20 cellular contexts compared by ENCODE assay signal in genomic region chr13:21965095-21965494, GRCh38.
DNase-seq lines count a peak whose midpoint lies in the region; ATAC-seq, FAIRE-seq and TF ChIP-seq lines count a peak whose summit lies in the region.
"Had no signal": no experiment of that assay in that cellular context is flagged by ENCODE, and none has a peak within 500 bp of the region (broad histone marks: within the 10 kb centered on the region; RNA-seq: fewer than 3 reads in every experiment).

No MANE protein-coding gene starts in this region.

- peaks cover 70% of the 10 kb centered on the region for H3K4me1 ChIP-seq in BLaER1
- H3K4me1 ChIP-seq in IMR-90 (ENCODE audit: control insufficient read depth, insufficient read depth, low read length), result peaks cover 9% of the 10 kb centered on the region; the same call in 1 of the 2 replicates
- no peaks in the 10 kb centered on the region for H3K4me1 ChIP-seq in H1 (replicated peaks in 1 of 4; ENCODE audit: control insufficient read depth in 3 of 4, insufficient read depth in 4 of 4, low read length in 3 of 4)
- no peaks in the 10 kb centered on the region for H3K4me1 ChIP-seq in left ventricle myocardium inferior
- H3K4me1 ChIP-seq: A549, Caco-2 had no signal

- dilution Hi-C loops in IMR-90 (cut with HindIII; ENCODE audit: low sequenced_read_pairs, unreplicated experiment), result no loop called here

- peak overlapping the region in 1 of 2 experiments; percentile 51; a peak in 3 of 4 replicates for H4K8ac ChIP-seq in IMR-90 (ENCODE audit: low read depth in 2 of 2, low read length in 2 of 2)
- no peak overlapping the region for H4K8ac ChIP-seq in H1 (ENCODE audit: extremely low read depth, insufficient read depth, low read length)

- H2BK20ac ChIP-seq in IMR-90 (ENCODE audit: low read depth, low read length) (peak overlapping the region; percentile 85), H1 (ENCODE audit: low read length) (no peak overlapping the region)

- peak overlapping the region; percentile 62 for H2AFZ ChIP-seq in IMR-90 (replicated peaks; ENCODE audit: low read length, poor library complexity)
- H2AFZ ChIP-seq in H1 (ENCODE audit: low read length), result no peak overlapping the region

- H3K9me3 ChIP-seq in BLaER1 (peaks cover 34% of the 10 kb centered on the region), IMR-90 (ENCODE audit: control insufficient read depth, insufficient read depth, low read length) (no peaks in the 10 kb centered on the region), H1 (ENCODE audit: insufficient read depth in 2 of 2, low read depth in 1 of 2, low read length in 1 of 2) (0 out of 4 replicates have a peak, but pooled peaks cover 0 to 2% of the 10 kb centered on the region in 2 experiments), left ventricle myocardium inferior (replicated peaks) (peaks cover 22% of the 10 kb centered on the region)
- H3K9me3 ChIP-seq: A549 had no signal

- H2BK15ac ChIP-seq in IMR-90 (ENCODE audit: low read depth, low read length) (peak overlapping the region; percentile 87; the same call in 2 of the 3 replicates), H1 (ENCODE audit: low read length) (no peak overlapping the region)

- peak overlapping the region; percentile 72 for H4K91ac ChIP-seq in IMR-90 (ENCODE audit: insufficient read depth, low read depth, low read length)
- H4K91ac ChIP-seq in H1 (replicated peaks; ENCODE audit: insufficient read length, low read length), result no peak overlapping the region

- H2BK12ac ChIP-seq in H1 (ENCODE audit: low read depth, low read length), result peak overlapping the region; percentile 39; the same call in 1 of the 2 replicates

- H3K56ac ChIP-seq in IMR-90 (ENCODE audit: extremely low read depth, insufficient read depth, low read length) (no peak overlapping the region), H1 (replicated peaks; ENCODE audit: insufficient read length, low read depth, low read length) (no peak overlapping the region)

- H3K18ac ChIP-seq in IMR-90 (ENCODE audit: low read depth, low read length) (0 out of 2 replicates have a peak overlapping the region, but pooled peaks have one; percentile 3), H1 (ENCODE audit: extremely low read depth, low read length) (no peak overlapping the region)

- H2AK9ac ChIP-seq in IMR-90 (replicated peaks; ENCODE audit: low read depth, low read length, poor library complexity), result no peak overlapping the region

- H2AK5ac ChIP-seq in IMR-90 (ENCODE audit: low read depth, low read length) (peak overlapping the region; percentile 97), H1 (ENCODE audit: low read depth, low read length) (no peak overlapping the region)

- peaks cover 5% of the 10 kb centered on the region; the same call in 1 of the 2 replicates for H3K9me1 ChIP-seq in IMR-90 (ENCODE audit: insufficient read depth, low read length)

- peak overlapping the region; percentile 82 for H3K4ac ChIP-seq in IMR-90 (ENCODE audit: low read depth, low read length)
- no peak overlapping the region for H3K4ac ChIP-seq in H1 (replicated peaks; ENCODE audit: insufficient read length, low read depth, low read length)

- TF ChIP-seq CTCF in IMR-90 (conservative IDR thresholded peaks at IDR 0.05; ENCODE audit: low read depth, low read length) (no peak), H1 (IDR thresholded peaks at IDR 0.05; ENCODE audit: control extremely low read depth in 1 of 3, insufficient read depth in 1 of 3, low read depth in 1 of 3, low read length in 3 of 3) (no peak), left ventricle myocardium inferior (IDR thresholded peaks at IDR 0.05; ENCODE audit: borderline replicate concordance) (no peak)

- H3K79me1 ChIP-seq in IMR-90 (ENCODE audit: low read depth in 1 of 2, low read length in 2 of 2) (no peaks in the 10 kb centered on the region), H1 (ENCODE audit: low read depth, low read length) (no peaks in the 10 kb centered on the region)

- no peaks in the 10 kb centered on the region for H3K79me2 ChIP-seq in H1 (ENCODE audit: control insufficient read depth in 1 of 2, insufficient read depth in 2 of 2, low read length in 2 of 2)

- POLR2A ChIA-PET in IMR-90 (lab: Charles Lee; ENCODE audit: unreplicated experiment), result no interaction called here
- POLR2A ChIA-PET in H1 (lab: Charles Lee; ENCODE audit: partially characterized antibody), result no interaction called here

- H3K14ac ChIP-seq in IMR-90 (replicated peaks; ENCODE audit: low read depth, low read length) (peak overlapping the region; percentile 19; the same call in 1 of the 2 replicates), H1 (ENCODE audit: insufficient read length) (no peak overlapping the region)

- no peak for FAIRE-seq in H1 (lab: Jason Lieb, UNC)
- FAIRE-seq: A549, D721Med, G401.6, GM12891, GM19239 had no signal

- H3K23me2 ChIP-seq in H1 (ENCODE audit: low read depth, low read length), result no peaks in the 10 kb centered on the region

- H3K27me3 ChIP-seq in BLaER1, result no peaks in the 10 kb centered on the region
- H3K27me3 ChIP-seq in IMR-90 (ENCODE audit: control insufficient read depth, insufficient read depth, low read length), result no peaks in the 10 kb centered on the region
- no peaks in the 10 kb centered on the region for H3K27me3 ChIP-seq in H1 (replicated peaks in 1 of 4; ENCODE audit: control insufficient read depth in 3 of 4, extremely low read depth in 1 of 4, insufficient read depth in 3 of 4, low read length in 3 of 4)
- H3K27me3 ChIP-seq in left ventricle myocardium inferior (ENCODE audit: low read depth), result peaks cover 5% of the 10 kb centered on the region

- no peaks in the 10 kb centered on the region for H4K20me1 ChIP-seq in BLaER1
- no peaks in the 10 kb centered on the region for H4K20me1 ChIP-seq in IMR-90 (ENCODE audit: insufficient read depth, low read length)
- no peaks in the 10 kb centered on the region for H4K20me1 ChIP-seq in H1 (replicated peaks in 1 of 2; ENCODE audit: control insufficient read depth in 1 of 2, insufficient read depth in 2 of 2, low read length in 2 of 2)

- DNase-seq in IMR-90 (no peak), H1 (ENCODE audit: low read depth in 1 of 2, low spot score in 2 of 2) (no peak), left ventricle myocardium inferior (no peak), SIG-M5 (lab: John Stamatoyannopoulos, UW) (no peak)
- DNase-seq: AML-193; Caco-2; Calu3; CD4-positive, alpha-beta T cell; CD8-positive, alpha-beta T cell; DMS79 treated with DMSO at 0.1 percent for 48 hours; GF-D8 had no signal

- H3K4me2 ChIP-seq in BLaER1 (peak overlapping the region; percentile 82), IMR-90 (ENCODE audit: low read depth, low read length) (no peak overlapping the region), H1 (ENCODE audit: insufficient read depth in 1 of 2, low read depth in 2 of 2, low read length in 2 of 2) (no peak overlapping the region)
- H3K4me2 ChIP-seq: A549 had no signal

- H4K5ac ChIP-seq in IMR-90 (ENCODE audit: low read depth, low read length) (0 out of 2 replicates have a peak overlapping the region, but pooled peaks have one; percentile 7), H1 (ENCODE audit: insufficient read length, low read depth, low read length) (no peak overlapping the region)

- in situ Hi-C loops in IMR-90 (cut with MboI; ENCODE audit: low sequenced_read_pairs), result loop anchor here (25.0 kb wide), 1 partner anchor 1347 kb away; no protein-coding TSS in a partner anchor

- H3K9ac ChIP-seq in BLaER1 (peak overlapping the region; percentile 81), IMR-90 (ENCODE audit: low read depth, low read length) (no peak overlapping the region), H1 (replicated peaks in 1 of 4; ENCODE audit: extremely low read depth in 1 of 4, low read depth in 3 of 4, low read length in 3 of 4) (no peak overlapping the region)

- H2BK5ac ChIP-seq in IMR-90 (ENCODE audit: low read depth, low read length, poor library complexity, severe bottlenecking) (peak overlapping the region; percentile 43), H1 (ENCODE audit: low read depth, low read length) (no peak overlapping the region)

- BruUV-seq in IMR-90 (replicated peaks; lab: Mats Ljungman, UMichigan), result no TSS peak

- intact Hi-C loops in IMR-90 (cut with micrococcal nuclease) (no loop called here), left ventricle myocardium inferior (cut with micrococcal nuclease) (no loop called here)

- ATAC-seq in IMR-90 (ENCODE audit: low read depth) (no peak), HG02588 (IDR thresholded peaks at IDR 0.05; ENCODE audit: unreplicated experiment) (no peak)
- ATAC-seq: A549; CD8-positive, alpha-beta T cell had no signal

- TF ChIP-seq POLR2A in IMR-90 (IDR thresholded peaks at IDR 0.05; ENCODE audit: low read depth, low read length) (no peak), H1 (IDR thresholded peaks at IDR 0.05; ENCODE audit: control extremely low read depth in 1 of 2, low read depth in 2 of 2, low read length in 2 of 2) (no peak)

- CTCF ChIA-PET in IMR-90 (lab: Yijun Ruan, JAX), result no interaction called here
- CTCF ChIA-PET in H1 (lab: Charles Lee; ENCODE audit: partially characterized antibody), result no interaction called here

- H3K23ac ChIP-seq in IMR-90 (ENCODE audit: low read depth, low read length) (no peak overlapping the region), H1 (ENCODE audit: insufficient read length) (no peak overlapping the region)

- WGBS in IMR-90 (ENCODE audit: extremely low coverage in 2 of 2, insufficient read length in 1 of 2), 2 experiments, result 89% methylated on average over 6 of the region's 14 CpGs; no CpG with 5 or more reads in 1 of the 2 experiments
- 94% methylated on average over 14 of the region's 14 CpGs; no CpG with 5 or more reads in 1 of the 2 experiments for WGBS in H1 (ENCODE audit: extremely low coverage in 1 of 2, insufficient coverage in 1 of 2, insufficient read length in 1 of 2, insufficient replicate concordance in 2 of 2, low coverage in 1 of 2, low lambda C conversion rate in 2 of 2, missing lambda C conversion rate in 1 of 2), 2 experiments

- TF ChIP-seq RAD21 in IMR-90 (IDR thresholded peaks at IDR 0.05; ENCODE audit: low read length) (no peak), H1 (IDR thresholded peaks at IDR 0.05 in 1 of 2, conservative IDR thresholded peaks at IDR 0.05 in 1 of 2; ENCODE audit: low read depth in 2 of 2, low read length in 2 of 2) (no peak)

- H3K27ac ChIP-seq in BLaER1 (peak overlapping the region; percentile 96), IMR-90 (ENCODE audit: insufficient read depth, low read length) (no peak overlapping the region), H1 (ENCODE audit: low read depth, low read length) (no peak overlapping the region), left ventricle myocardium inferior (replicated peaks) (no peak overlapping the region)
- H3K27ac ChIP-seq: 22Rv1, A549, C4-2B had no signal

- no peak overlapping the region for H3K4me3 ChIP-seq in BLaER1
- H3K4me3 ChIP-seq in IMR-90 (ENCODE audit: insufficient read depth, low read depth, low read length), result no peak overlapping the region
- no peak overlapping the region for H3K4me3 ChIP-seq in H1 (ENCODE audit: extremely low read depth in 1 of 4, insufficient read depth in 2 of 4, low read depth in 3 of 4, low read length in 4 of 4)
- no peak overlapping the region for H3K4me3 ChIP-seq in left ventricle myocardium inferior
- H3K4me3 ChIP-seq: A549 had no signal

- TF ChIP-seq EP300 in H1 (IDR thresholded peaks at IDR 0.05; ENCODE audit: borderline replicate concordance in 1 of 2, low read depth in 2 of 2, low read length in 2 of 2), result no peak

- H2BK120ac ChIP-seq in IMR-90 (ENCODE audit: low read depth, low read length) (peak overlapping the region; percentile 88), H1 (replicated peaks; ENCODE audit: low read depth, low read length) (no peak overlapping the region)

- H3K36me3 ChIP-seq in BLaER1 (no peaks in the 10 kb centered on the region), IMR-90 (ENCODE audit: control insufficient read depth, insufficient read depth, low read length) (no peaks in the 10 kb centered on the region), H1 (ENCODE audit: control insufficient read depth in 2 of 4, insufficient read depth in 4 of 4, low read length in 3 of 4) (no peaks in the 10 kb centered on the region), left ventricle myocardium inferior (no peaks in the 10 kb centered on the region)
